1 cellular context compared by ENCODE assay signal in the genomic region with DNA sequence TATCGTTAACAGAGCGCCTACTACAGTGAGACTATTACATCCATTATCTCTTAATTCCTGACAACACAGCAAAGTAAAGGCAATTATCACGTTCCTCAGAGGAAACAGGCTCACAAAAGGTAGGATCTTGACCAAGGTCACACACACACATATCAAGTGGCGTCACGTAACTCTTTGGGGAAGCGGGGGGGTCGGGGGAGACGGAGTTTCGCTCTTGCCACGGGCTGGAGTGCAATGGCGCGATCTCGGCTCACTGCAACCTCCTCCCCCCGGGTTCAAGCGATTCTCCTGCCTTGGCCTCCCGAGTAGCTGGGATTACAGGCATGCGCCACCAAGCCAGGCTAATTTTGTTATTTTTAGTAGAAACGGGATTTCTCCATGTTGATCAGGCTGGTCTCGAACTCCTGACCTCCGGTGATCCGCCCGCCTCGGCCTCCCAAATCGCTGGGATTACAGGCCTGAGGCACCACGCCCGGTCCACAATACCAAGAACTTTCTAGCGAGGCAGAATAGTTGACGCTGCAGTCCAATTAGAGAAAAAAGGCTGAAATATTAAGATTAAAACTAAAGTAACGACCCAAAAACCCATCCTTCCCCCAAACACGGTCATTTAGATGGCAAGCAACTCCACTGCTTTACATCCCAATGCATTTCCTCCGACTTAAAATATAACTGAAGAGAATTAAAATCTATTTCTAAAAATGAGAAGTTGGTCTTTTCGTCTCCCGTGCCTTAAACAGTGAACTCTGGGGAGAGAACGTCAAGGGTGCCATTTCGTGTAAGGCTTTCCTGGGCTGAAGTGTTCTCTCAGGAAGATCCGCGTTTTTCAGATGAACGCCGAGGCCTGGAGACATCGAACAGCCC.
A peak's percentile ranks its signal among the peaks of the same experiment; 100 is the strongest.
TF ChIP-seq lines count a peak whose summit lies in the region.

No MANE protein-coding gene starts in this region.

TF ChIP-seq in K562, 482 proteins besides CTCF, POLR2A, EP300 and RAD21 (continued from another document and continues in another):
- TF ChIP-seq, protein P1, sequence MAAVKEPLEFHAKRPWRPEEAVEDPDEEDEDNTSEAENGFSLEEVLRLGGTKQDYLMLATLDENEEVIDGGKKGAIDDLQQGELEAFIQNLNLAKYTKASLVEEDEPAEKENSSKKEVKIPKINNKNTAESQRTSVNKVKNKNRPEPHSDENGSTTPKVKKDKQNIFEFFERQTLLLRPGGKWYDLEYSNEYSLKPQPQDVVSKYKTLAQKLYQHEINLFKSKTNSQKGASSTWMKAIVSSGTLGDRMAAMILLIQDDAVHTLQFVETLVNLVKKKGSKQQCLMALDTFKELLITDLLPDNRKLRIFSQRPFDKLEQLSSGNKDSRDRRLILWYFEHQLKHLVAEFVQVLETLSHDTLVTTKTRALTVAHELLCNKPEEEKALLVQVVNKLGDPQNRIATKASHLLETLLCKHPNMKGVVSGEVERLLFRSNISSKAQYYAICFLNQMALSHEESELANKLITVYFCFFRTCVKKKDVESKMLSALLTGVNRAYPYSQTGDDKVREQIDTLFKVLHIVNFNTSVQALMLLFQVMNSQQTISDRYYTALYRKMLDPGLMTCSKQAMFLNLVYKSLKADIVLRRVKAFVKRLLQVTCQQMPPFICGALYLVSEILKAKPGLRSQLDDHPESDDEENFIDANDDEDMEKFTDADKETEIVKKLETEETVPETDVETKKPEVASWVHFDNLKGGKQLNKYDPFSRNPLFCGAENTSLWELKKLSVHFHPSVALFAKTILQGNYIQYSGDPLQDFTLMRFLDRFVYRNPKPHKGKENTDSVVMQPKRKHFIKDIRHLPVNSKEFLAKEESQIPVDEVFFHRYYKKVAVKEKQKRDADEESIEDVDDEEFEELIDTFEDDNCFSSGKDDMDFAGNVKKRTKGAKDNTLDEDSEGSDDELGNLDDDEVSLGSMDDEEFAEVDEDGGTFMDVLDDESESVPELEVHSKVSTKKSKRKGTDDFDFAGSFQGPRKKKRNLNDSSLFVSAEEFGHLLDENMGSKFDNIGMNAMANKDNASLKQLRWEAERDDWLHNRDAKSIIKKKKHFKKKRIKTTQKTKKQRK (IDR thresholded peaks at IDR 0.05; ENCODE audit: borderline replicate concordance, low read depth, low read length) = no peak
- TF ChIP-seq ELF4 (CRISPR knock-in tag; IDR thresholded peaks at IDR 0.05) (no peak), TRIM24 (IDR thresholded peaks at IDR 0.05) (no peak), OTX1 (CRISPR knock-in tag; IDR thresholded peaks at IDR 0.05) (no peak), ZNF197 (CRISPR knock-in tag; IDR thresholded peaks at IDR 0.05; ENCODE audit: low read depth) (no peak), SIN3A (IDR thresholded peaks at IDR 0.05; ENCODE audit: borderline replicate concordance in 2 of 2, control insufficient read depth in 1 of 2, low read depth in 2 of 2, low read length in 2 of 2) (no peak), CBFB (CRISPR knock-in tag; IDR thresholded peaks at IDR 0.05) (no peak), IFI16 (CRISPR knock-in tag; IDR thresholded peaks at IDR 0.05) (no peak), SNRNP70 (optimal IDR thresholded peaks at IDR 0.05; ENCODE audit: low read depth, low read length) (no peak), ETV5 (CRISPR knock-in tag; IDR thresholded peaks at IDR 0.05; ENCODE audit: low read depth) (no peak), CBX2 (IDR thresholded peaks at IDR 0.05; ENCODE audit: insufficient read depth, low read length, poor library complexity, severe bottlenecking) (no peak), NCOA4 (IDR thresholded peaks at IDR 0.05; ENCODE audit: partially characterized antibody) (no peak), MCM7 (IDR thresholded peaks at IDR 0.05) (no peak), ZSCAN29 (IDR thresholded peaks at IDR 0.05) (no peak), ZNF644 (tag; IDR thresholded peaks at IDR 0.05; ENCODE audit: low read depth) (no peak), ZNF384 (IDR thresholded peaks at IDR 0.05; ENCODE audit: low read depth, low read length) (no peak), NUFIP1 (IDR thresholded peaks at IDR 0.05; ENCODE audit: partially characterized antibody) (no peak), EZH2 (IDR thresholded peaks at IDR 0.05; ENCODE audit: borderline replicate concordance, low read depth, low read length) (no peak)
- TF ChIP-seq, protein P2, sequence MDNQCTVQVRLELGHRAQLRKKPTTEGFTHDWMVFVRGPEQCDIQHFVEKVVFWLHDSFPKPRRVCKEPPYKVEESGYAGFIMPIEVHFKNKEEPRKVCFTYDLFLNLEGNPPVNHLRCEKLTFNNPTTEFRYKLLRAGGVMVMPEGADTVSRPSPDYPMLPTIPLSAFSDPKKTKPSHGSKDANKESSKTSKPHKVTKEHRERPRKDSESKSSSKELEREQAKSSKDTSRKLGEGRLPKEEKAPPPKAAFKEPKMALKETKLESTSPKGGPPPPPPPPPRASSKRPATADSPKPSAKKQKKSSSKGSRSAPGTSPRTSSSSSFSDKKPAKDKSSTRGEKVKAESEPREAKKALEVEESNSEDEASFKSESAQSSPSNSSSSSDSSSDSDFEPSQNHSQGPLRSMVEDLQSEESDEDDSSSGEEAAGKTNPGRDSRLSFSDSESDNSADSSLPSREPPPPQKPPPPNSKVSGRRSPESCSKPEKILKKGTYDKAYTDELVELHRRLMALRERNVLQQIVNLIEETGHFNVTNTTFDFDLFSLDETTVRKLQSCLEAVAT (IDR thresholded peaks at IDR 0.05) = peak in 1 of 2 experiments; percentile 46; a peak in 1 of 4 replicates
- TF ChIP-seq, protein P3, sequence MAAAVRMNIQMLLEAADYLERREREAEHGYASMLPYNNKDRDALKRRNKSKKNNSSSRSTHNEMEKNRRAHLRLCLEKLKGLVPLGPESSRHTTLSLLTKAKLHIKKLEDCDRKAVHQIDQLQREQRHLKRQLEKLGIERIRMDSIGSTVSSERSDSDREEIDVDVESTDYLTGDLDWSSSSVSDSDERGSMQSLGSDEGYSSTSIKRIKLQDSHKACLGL (CRISPR knock-in tag; IDR thresholded peaks at IDR 0.05; ENCODE audit: borderline replicate concordance, poor library complexity, severe bottlenecking) = no peak
- TF ChIP-seq, protein P4, sequence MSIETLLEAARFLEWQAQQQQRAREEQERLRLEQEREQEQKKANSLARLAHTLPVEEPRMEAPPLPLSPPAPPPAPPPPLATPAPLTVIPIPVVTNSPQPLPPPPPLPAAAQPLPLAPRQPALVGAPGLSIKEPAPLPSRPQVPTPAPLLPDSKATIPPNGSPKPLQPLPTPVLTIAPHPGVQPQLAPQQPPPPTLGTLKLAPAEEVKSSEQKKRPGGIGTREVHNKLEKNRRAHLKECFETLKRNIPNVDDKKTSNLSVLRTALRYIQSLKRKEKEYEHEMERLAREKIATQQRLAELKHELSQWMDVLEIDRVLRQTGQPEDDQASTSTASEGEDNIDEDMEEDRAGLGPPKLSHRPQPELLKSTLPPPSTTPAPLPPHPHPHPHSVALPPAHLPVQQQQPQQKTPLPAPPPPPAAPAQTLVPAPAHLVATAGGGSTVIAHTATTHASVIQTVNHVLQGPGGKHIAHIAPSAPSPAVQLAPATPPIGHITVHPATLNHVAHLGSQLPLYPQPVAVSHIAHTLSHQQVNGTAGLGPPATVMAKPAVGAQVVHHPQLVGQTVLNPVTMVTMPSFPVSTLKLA (conservative IDR thresholded peaks at IDR 0.05) = peak; percentile 27 to 42; a peak in 2 of 4 replicates
- TF ChIP-seq, protein P5, sequence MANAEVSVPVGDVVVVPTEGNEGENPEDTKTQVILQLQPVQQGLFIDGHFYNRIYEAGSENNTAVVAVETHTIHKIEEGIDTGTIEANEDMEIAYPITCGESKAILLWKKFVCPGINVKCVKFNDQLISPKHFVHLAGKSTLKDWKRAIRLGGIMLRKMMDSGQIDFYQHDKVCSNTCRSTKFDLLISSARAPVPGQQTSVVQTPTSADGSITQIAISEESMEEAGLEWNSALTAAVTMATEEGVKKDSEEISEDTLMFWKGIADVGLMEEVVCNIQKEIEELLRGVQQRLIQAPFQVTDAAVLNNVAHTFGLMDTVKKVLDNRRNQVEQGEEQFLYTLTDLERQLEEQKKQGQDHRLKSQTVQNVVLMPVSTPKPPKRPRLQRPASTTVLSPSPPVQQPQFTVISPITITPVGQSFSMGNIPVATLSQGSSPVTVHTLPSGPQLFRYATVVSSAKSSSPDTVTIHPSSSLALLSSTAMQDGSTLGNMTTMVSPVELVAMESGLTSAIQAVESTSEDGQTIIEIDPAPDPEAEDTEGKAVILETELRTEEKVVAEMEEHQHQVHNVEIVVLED (CRISPR knock-in tag; IDR thresholded peaks at IDR 0.05) = no peak
- TF ChIP-seq, protein P6, sequence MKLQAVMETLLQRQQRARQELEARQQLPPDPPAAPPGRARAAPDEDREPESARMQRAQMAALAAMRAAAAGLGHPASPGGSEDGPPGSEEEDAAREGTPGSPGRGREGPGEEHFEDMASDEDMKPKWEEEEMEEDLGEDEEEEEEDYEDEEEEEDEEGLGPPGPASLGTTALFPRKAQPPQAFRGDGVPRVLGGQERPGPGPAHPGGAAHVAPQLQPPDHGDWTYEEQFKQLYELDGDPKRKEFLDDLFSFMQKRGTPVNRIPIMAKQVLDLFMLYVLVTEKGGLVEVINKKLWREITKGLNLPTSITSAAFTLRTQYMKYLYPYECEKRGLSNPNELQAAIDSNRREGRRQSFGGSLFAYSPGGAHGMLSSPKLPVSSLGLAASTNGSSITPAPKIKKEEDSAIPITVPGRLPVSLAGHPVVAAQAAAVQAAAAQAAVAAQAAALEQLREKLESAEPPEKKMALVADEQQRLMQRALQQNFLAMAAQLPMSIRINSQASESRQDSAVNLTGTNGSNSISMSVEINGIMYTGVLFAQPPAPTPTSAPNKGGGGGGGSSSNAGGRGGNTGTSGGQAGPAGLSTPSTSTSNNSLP (IDR thresholded peaks at IDR 0.05; ENCODE audit: borderline replicate concordance, low read depth, low read length) = no peak
- TF ChIP-seq, protein P7, sequence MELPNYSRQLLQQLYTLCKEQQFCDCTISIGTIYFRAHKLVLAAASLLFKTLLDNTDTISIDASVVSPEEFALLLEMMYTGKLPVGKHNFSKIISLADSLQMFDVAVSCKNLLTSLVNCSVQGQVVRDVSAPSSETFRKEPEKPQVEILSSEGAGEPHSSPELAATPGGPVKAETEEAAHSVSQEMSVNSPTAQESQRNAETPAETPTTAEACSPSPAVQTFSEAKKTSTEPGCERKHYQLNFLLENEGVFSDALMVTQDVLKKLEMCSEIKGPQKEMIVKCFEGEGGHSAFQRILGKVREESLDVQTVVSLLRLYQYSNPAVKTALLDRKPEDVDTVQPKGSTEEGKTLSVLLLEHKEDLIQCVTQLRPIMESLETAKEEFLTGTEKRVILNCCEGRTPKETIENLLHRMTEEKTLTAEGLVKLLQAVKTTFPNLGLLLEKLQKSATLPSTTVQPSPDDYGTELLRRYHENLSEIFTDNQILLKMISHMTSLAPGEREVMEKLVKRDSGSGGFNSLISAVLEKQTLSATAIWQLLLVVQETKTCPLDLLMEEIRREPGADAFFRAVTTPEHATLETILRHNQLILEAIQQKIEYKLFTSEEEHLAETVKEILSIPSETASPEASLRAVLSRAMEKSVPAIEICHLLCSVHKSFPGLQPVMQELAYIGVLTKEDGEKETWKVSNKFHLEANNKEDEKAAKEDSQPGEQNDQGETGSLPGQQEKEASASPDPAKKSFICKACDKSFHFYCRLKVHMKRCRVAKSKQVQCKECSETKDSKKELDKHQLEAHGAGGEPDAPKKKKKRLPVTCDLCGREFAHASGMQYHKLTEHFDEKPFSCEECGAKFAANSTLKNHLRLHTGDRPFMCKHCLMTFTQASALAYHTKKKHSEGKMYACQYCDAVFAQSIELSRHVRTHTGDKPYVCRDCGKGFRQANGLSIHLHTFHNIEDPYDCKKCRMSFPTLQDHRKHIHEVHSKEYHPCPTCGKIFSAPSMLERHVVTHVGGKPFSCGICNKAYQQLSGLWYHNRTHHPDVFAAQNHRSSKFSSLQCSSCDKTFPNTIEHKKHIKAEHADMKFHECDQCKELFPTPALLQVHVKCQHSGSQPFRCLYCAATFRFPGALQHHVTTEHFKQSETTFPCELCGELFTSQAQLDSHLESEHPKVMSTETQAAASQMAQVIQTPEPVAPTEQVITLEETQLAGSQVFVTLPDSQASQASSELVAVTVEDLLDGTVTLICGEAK (IDR thresholded peaks at IDR 0.05) = no peak
- TF ChIP-seq, protein P7 (CRISPR knock-in tag; IDR thresholded peaks at IDR 0.05) = no peak
- TF ChIP-seq, protein P8, sequence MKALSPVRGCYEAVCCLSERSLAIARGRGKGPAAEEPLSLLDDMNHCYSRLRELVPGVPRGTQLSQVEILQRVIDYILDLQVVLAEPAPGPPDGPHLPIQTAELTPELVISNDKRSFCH (CRISPR knock-in tag; IDR thresholded peaks at IDR 0.05) = no peak
- TF ChIP-seq, protein P8 (tag; IDR thresholded peaks at IDR 0.05) = no peak
- TF ChIP-seq, protein P9, sequence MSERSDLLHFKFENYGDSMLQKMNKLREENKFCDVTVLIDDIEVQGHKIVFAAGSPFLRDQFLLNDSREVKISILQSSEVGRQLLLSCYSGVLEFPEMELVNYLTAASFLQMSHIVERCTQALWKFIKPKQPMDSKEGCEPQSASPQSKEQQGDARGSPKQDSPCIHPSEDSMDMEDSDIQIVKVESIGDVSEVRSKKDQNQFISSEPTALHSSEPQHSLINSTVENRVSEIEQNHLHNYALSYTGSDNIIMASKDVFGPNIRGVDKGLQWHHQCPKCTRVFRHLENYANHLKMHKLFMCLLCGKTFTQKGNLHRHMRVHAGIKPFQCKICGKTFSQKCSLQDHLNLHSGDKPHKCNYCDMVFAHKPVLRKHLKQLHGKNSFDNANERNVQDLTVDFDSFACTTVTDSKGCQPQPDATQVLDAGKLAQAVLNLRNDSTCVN (CRISPR knock-in tag; IDR thresholded peaks at IDR 0.05) = no peak
